ENCODE assay signal across 8 cellular contexts in genomic region chr22:17638182-17638431, GRCh38. TPM values are rescaled to one million over a fixed set of nuclear protein-coding genes. Genes with fewer than 3 reads are reported as not detected.
A peak's percentile ranks its signal among the peaks of the same experiment; 100 is the strongest.
DNase-seq lines count a peak whose midpoint lies in the region; ATAC-seq and TF ChIP-seq lines count a peak whose summit lies in the region.

No MANE protein-coding gene starts in this region.

- peaks cover 30% of the 10 kb centered on the region for H3F3A ChIP-seq in GM23248 (ENCODE audit: insufficient read depth)

- DNase-seq in NOMO-1 treated with dmso at 0.1 percent for 144 hours (lab: John Stamatoyannopoulos, UW; ENCODE audit: unreplicated experiment) (peak; percentile 21), NOMO-1 treated with DMSO at 0.1 percent for 48 hours (lab: John Stamatoyannopoulos, UW; ENCODE audit: unreplicated experiment) (no peak), GM23248 (peak; percentile 79), NB4 (ENCODE audit: low read depth) (no peak), lung (ENCODE audit: low spot score) (no peak), ureter (ENCODE audit: low spot score) (peak; percentile 48), activated gamma-delta T cell treated with Interleukin-2 at 50 U/mL for 16 hours (no peak)
- DNase-seq in central memory CD8-positive, alpha-beta T cell (ENCODE audit: low spot score in 2 of 2) = no peak

- peak overlapping the region; percentile 86 for H3K27ac ChIP-seq in GM23248
- peak overlapping the region; percentile 99 for H3K27ac ChIP-seq in lung (ENCODE audit: low read depth in 1 of 2, low read length in 1 of 2)

- no peaks in the 10 kb centered on the region for H4K20me1 ChIP-seq in GM23248 (ENCODE audit: insufficient read depth)

- no peak for TF ChIP-seq CTCF in NB4 (IDR thresholded peaks at IDR 0.05; ENCODE audit: low read depth, low read length)
- no peak for TF ChIP-seq CTCF in lung (IDR thresholded peaks at IDR 0.05; ENCODE audit: control extremely low read depth, extremely low read depth)

- H3K27me3 ChIP-seq in GM23248 (replicated peaks; ENCODE audit: insufficient read depth) (no peaks in the 10 kb centered on the region), lung (ENCODE audit: control insufficient read depth, insufficient read depth) (no peaks in the 10 kb centered on the region)

- H3K9me3 ChIP-seq in GM23248 (ENCODE audit: low read depth) (no peaks in the 10 kb centered on the region), lung (ENCODE audit: control insufficient read depth in 2 of 2, insufficient read depth in 1 of 2, low read length in 1 of 2) (no peaks in the 10 kb centered on the region)

- H3K79me2 ChIP-seq in GM23248 (ENCODE audit: insufficient read depth) = peaks cover 39% of the 10 kb centered on the region

- peaks cover 24% of the 10 kb centered on the region for H3K36me3 Mint-ChIP-seq in central memory CD8-positive, alpha-beta T cell (ENCODE audit: insufficient read depth)

- H3K36me3 ChIP-seq in GM23248 (ENCODE audit: low read depth) (no peaks in the 10 kb centered on the region), lung (ENCODE audit: control insufficient read depth in 2 of 2, insufficient read depth in 2 of 2, low read length in 2 of 2) (no peaks in the 10 kb centered on the region)

- in situ Hi-C loops in GM23248 (cut with MboI) = no loop called here

- peak overlapping the region; percentile 95 for H3K4me3 Mint-ChIP-seq in central memory CD8-positive, alpha-beta T cell

- H3K9ac ChIP-seq in GM23248 = peak overlapping the region; percentile 91

- peak overlapping the region; percentile 85 for H3K4me3 ChIP-seq in GM23248
- peak overlapping the region; percentile 100 for H3K4me3 ChIP-seq in NB4 (ENCODE audit: low read depth, low read length)
- H3K4me3 ChIP-seq in lung = peak overlapping the region; percentile 73

- H3K4me1 ChIP-seq in GM23248 (ENCODE audit: insufficient read depth) = peaks cover 29% of the 10 kb centered on the region
- peaks cover 4 to 8% of the 10 kb centered on the region in 2 donors for H3K4me1 ChIP-seq in lung (ENCODE audit: control insufficient read depth in 2 of 2, insufficient read depth in 2 of 2, low read length in 2 of 2)

- no peaks in the 10 kb centered on the region for H3K9me3 Mint-ChIP-seq in central memory CD8-positive, alpha-beta T cell

- peak; percentile 1 for ATAC-seq in central memory CD8-positive, alpha-beta T cell (replicated peaks; ENCODE audit: extremely low read depth, poor library complexity, severe bottlenecking)
- ATAC-seq in lung (ENCODE audit: insufficient read depth, low FRiP score) = peak; percentile 43

- peak overlapping the region; percentile 87 for H2AFZ ChIP-seq in GM23248

- TF ChIP-seq POLR2A in NB4 (IDR thresholded peaks at IDR 0.05; ENCODE audit: extremely low read depth, insufficient read length) = no peak

- WGBS in GM23248 (ENCODE audit: low coverage in 1 of 2, low lambda C conversion rate in 2 of 2, missing lambda C conversion rate in 2 of 2), 2 experiments = 8 to 10% methylated on average over 10 of the region's 10 CpGs
- WGBS in lung, 2 donors = 0 to 1% methylated on average over 10 of the region's 10 CpGs

- H3K9me2 ChIP-seq in GM23248 (ENCODE audit: insufficient read depth) = no peaks in the 10 kb centered on the region

- H3K27ac Mint-ChIP-seq in central memory CD8-positive, alpha-beta T cell (ENCODE audit: low read depth) = peak overlapping the region; percentile 95

- peak overlapping the region; percentile 96 for H3K4me2 ChIP-seq in GM23248 (ENCODE audit: unreplicated experiment)

- peaks cover 35% of the 10 kb centered on the region for H3K4me1 Mint-ChIP-seq in central memory CD8-positive, alpha-beta T cell

- H3K27me3 Mint-ChIP-seq in central memory CD8-positive, alpha-beta T cell = no peaks in the 10 kb centered on the region

RNA-seq across cellular contexts. Expression of gene BCL2L13, which starts 0.5 kb away (rescaled TPM):
- 71.9 and 74.1 TPM in 2 replicates for total RNA-seq in GM23248 (2014; rRNA removed; shearing (Covaris generic))
- polyA plus RNA-seq in GM23248 (2016; fragmentation: Nextera tagmentation; extraction: Ambion mirVana) (43.0 and 44.9 TPM in 2 replicates), lung (10 to 100 TPM; 21.4 to 26.5 TPM)
- total RNA-seq in lung (10 to 100 TPM; 41.0 to 52.4 TPM), ureter (52.3 TPM)

RNA-seq across cellular contexts. Expression of gene ATP6V1E1, which starts 9.6 kb away (rescaled TPM):
- 103 and 113 TPM in 2 replicates for total RNA-seq in GM23248 (2014; rRNA removed; shearing (Covaris generic))
- polyA plus RNA-seq in GM23248 (2016; fragmentation: Nextera tagmentation; extraction: Ambion mirVana) (131 and 134 TPM in 2 replicates), lung (100 to 1,000 TPM; 109 to 199 TPM)
- total RNA-seq in lung (100 to 1,000 TPM; 120 to 128 TPM), ureter (117 TPM)

Comparison
In these comparisons a context has a peak if more than half of its experiments do, and no peak if none do; other contexts are left out.
1. DNase-seq: peak in NOMO-1 treated with dmso at 0.1 percent for 144 hours (single experiment), GM23248 (single experiment) and ureter (single experiment); none in NOMO-1 treated with DMSO at 0.1 percent for 48 hours (single experiment), NB4 (single experiment), central memory CD8-positive, alpha-beta T cell (0 of 2), lung (single experiment) and activated gamma-delta T cell treated with Interleukin-2 at 50 U/mL for 16 hours (single experiment).
2. Peak in every context shown above with its lines, with median percentiles within 50 percentile points of each other: H3K4me3 ChIP-seq.